In genomic region chr5:56088967-56089829, GRCh38 we compare ENCODE assay signal across 8 cellular contexts.
DNase-seq lines count a peak whose midpoint lies in the region; ATAC-seq and TF ChIP-seq lines count a peak whose summit lies in the region.

No MANE protein-coding gene starts in this region.

- H3K9me3 Mint-ChIP-seq in stimulated activated naive CD8-positive, alpha-beta T cell treated with anti-CD3 and anti-CD28 coated beads, Interleukin-15, Interleukin-2, amounts not matched to agents 100 ng/mL and 50 ng/mL, for 24 hours = no peaks in the 10 kb centered on the region
- peaks cover under 1% of the 10 kb centered on the region for H3K9me3 Mint-ChIP-seq in type B pancreatic cell

- in situ Hi-C loops in ACHN (cut with HindIII; ENCODE audit: low pct_ligation_motif_present, low pct_unique_long_range_greater_than_20kb, low sequenced_read_pairs) = no loop called here

- peaks cover 60% of the 10 kb centered on the region for H3K4me1 Mint-ChIP-seq in stimulated activated naive CD8-positive, alpha-beta T cell treated with anti-CD3 and anti-CD28 coated beads, Interleukin-15, Interleukin-2, amounts not matched to agents 100 ng/mL and 50 ng/mL, for 24 hours (ENCODE audit: low read depth)
- peaks cover 11% of the 10 kb centered on the region for H3K4me1 Mint-ChIP-seq in type B pancreatic cell (ENCODE audit: unreplicated experiment)

- no peaks in the 10 kb centered on the region for H3K36me3 Mint-ChIP-seq in stimulated activated naive CD8-positive, alpha-beta T cell treated with anti-CD3 and anti-CD28 coated beads, Interleukin-15, Interleukin-2, amounts not matched to agents 100 ng/mL and 50 ng/mL, for 24 hours (ENCODE audit: low read depth)
- no peaks in the 10 kb centered on the region for H3K36me3 Mint-ChIP-seq in type B pancreatic cell

- no peaks in the 10 kb centered on the region for H3K27me3 Mint-ChIP-seq in stimulated activated naive CD8-positive, alpha-beta T cell treated with anti-CD3 and anti-CD28 coated beads, Interleukin-15, Interleukin-2, amounts not matched to agents 100 ng/mL and 50 ng/mL, for 24 hours
- H3K27me3 Mint-ChIP-seq in type B pancreatic cell = no peaks in the 10 kb centered on the region

- no peak overlapping the region for H3K4me3 Mint-ChIP-seq in stimulated activated naive CD8-positive, alpha-beta T cell treated with anti-CD3 and anti-CD28 coated beads, Interleukin-15, Interleukin-2, amounts not matched to agents 100 ng/mL and 50 ng/mL, for 24 hours
- H3K4me3 Mint-ChIP-seq in type B pancreatic cell = no peak overlapping the region

- peak; percentile 97 for ATAC-seq in GM19025 (IDR thresholded peaks at IDR 0.05; ENCODE audit: low read depth, unreplicated experiment)
- ATAC-seq in HG03135 (IDR thresholded peaks at IDR 0.05; ENCODE audit: unreplicated experiment) = peak; percentile 83

- TF ChIP-seq CTCF in type B pancreatic cell (conservative IDR thresholded peaks at IDR 0.05) = no peak

- DNase-seq in ACHN (peak; percentile 46), amniotic epithelial cell (ENCODE audit: low read depth) (peak; percentile 91), NCI-H1105 treated with DMSO at 0.1 percent for 48 hours (lab: John Stamatoyannopoulos, UW) (no peak), type B pancreatic cell (ENCODE audit: extremely low spot score, unreplicated experiment) (no peak), mesenteric fat pad (ENCODE audit: low spot score) (no peak)

- peak overlapping the region; percentile 54 for H3K27ac Mint-ChIP-seq in stimulated activated naive CD8-positive, alpha-beta T cell treated with anti-CD3 and anti-CD28 coated beads, Interleukin-15, Interleukin-2, amounts not matched to agents 100 ng/mL and 50 ng/mL, for 24 hours
- H3K27ac Mint-ChIP-seq in type B pancreatic cell = no peak overlapping the region

Comparison
In these comparisons a context has a peak if more than half of its experiments do, and no peak if none do; other contexts are left out.
1. DNase-seq: peak in ACHN (single experiment) and amniotic epithelial cell (single experiment); none in NCI-H1105 treated with DMSO at 0.1 percent for 48 hours (single experiment), type B pancreatic cell (single experiment) and mesenteric fat pad (single experiment).